In the genomic region with DNA sequence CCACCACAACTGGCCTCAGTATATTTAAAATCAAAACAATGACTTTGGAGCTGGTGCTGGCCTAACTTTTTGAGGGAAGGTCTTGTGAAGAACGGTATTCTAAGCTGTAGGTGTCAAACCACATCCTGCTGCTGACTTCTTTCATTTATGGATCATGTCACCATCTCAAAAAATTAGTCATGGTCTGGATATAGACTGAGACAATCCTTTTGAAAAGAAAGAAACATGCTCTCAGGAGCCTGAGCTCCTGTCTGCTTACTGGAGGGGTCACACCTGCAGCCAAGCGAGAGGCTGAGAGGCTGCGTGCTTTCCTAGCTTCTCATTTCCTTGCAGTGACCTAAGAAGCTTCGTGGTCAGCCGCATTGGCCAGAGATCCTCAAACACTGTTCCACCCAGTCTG, we compare ENCODE assay signal across 9 cellular contexts. TPM values are rescaled to one million over a fixed set of nuclear protein-coding genes. Genes with fewer than 3 reads are reported as not detected.
DNase-seq lines count a peak whose midpoint lies in the region; ATAC-seq and TF ChIP-seq lines count a peak whose summit lies in the region.
"Had no signal": no experiment of that assay in that cellular context is flagged by ENCODE, and none has a peak within 500 bp of the region (broad histone marks: within the 10 kb centered on the region; RNA-seq: fewer than 3 reads in every experiment).

No MANE protein-coding gene starts in this region.

- no peaks in the 10 kb centered on the region for H3K27me3 ChIP-seq in breast epithelium
- H3K27me3 ChIP-seq: pancreas had no signal

- no peak overlapping the region for H3K4me3 ChIP-seq in breast epithelium
- H3K4me3 ChIP-seq: pancreas had no signal

- H3K4me1 ChIP-seq in breast epithelium = no peaks in the 10 kb centered on the region
- H3K4me1 ChIP-seq: pancreas had no signal

- no peak overlapping the region for H3K27ac ChIP-seq in breast epithelium
- H3K27ac ChIP-seq: pancreas had no signal

- H3K9me3 ChIP-seq in breast epithelium = no peaks in the 10 kb centered on the region
- H3K9me3 ChIP-seq: pancreas had no signal

- ATAC-seq in GM19372 (IDR thresholded peaks at IDR 0.05; ENCODE audit: low read depth, unreplicated experiment) (peak; percentile 68), HG03097 (IDR thresholded peaks at IDR 0.05; ENCODE audit: low FRiP score, unreplicated experiment) (peak; percentile 85)
- ATAC-seq: pancreas had no signal

- TF ChIP-seq POLR2A in breast epithelium (IDR thresholded peaks at IDR 0.05) = no peak

- TF ChIP-seq CTCF in breast epithelium (IDR thresholded peaks at IDR 0.05) = no peak

- intact Hi-C loops in breast epithelium (cut with DNase I; ENCODE audit: low total_unique reads) = no loop called here

- H3K36me3 ChIP-seq in breast epithelium = no peaks in the 10 kb centered on the region
- H3K36me3 ChIP-seq: pancreas had no signal

- peak; percentile 61 to 64 for DNase-seq in activated T-cell treated with anti-CD3 and anti-CD28 coated beads, Interleukin-2, amount 50 U/mL, for 48 hours
- peak in 2 of 3 experiments; percentile 8 to 32 for DNase-seq in stimulated activated CD4-positive, alpha-beta T cell treated with anti-CD3 and anti-CD28 coated beads, TNF-alpha, amount 100 ng/mL, for 24 hours (ENCODE audit: low read depth in 3 of 3)
- DNase-seq in hippocampal formation (lab: John Stamatoyannopoulos, UW) (no peak), GOT3 (lab: John Stamatoyannopoulos, UW) (no peak), breast epithelium (ENCODE audit: low spot score in 2 of 2) (no peak), NCI-H82 (lab: John Stamatoyannopoulos, UW) (no peak)
- DNase-seq: pancreas had no signal

RNA-seq across cellular contexts. Expression of gene TIAM2, which starts 55.2 kb away (rescaled TPM):
- total RNA-seq in breast epithelium = 10 to 100 TPM in 2 of 3 donors, 1 to 10 TPM in 1; 5.8 to 32.3 (median 12.8) TPM

Comparison
In these comparisons a context has a peak if more than half of its experiments do, and no peak if none do; other contexts are left out.
1. DNase-seq: peak in activated T-cell treated with anti-CD3 and anti-CD28 coated beads, Interleukin-2, amount 50 U/mL, for 48 hours (2 of 2) and stimulated activated CD4-positive, alpha-beta T cell treated with anti-CD3 and anti-CD28 coated beads, TNF-alpha, amount 100 ng/mL, for 24 hours (2 of 3); none in hippocampal formation (0 of 2), GOT3 (single experiment), breast epithelium (0 of 2) and NCI-H82 (single experiment).